In genomic region chr12:99439399-99439798, GRCh38 we compare ENCODE assay signal across 6 cellular contexts.
"Had no signal": no experiment of that assay in that cellular context is flagged by ENCODE, and none has a peak within 500 bp of the region (broad histone marks: within the 10 kb centered on the region; RNA-seq: fewer than 3 reads in every experiment).

No MANE protein-coding gene starts in this region.

- FAIRE-seq: G401.6, GM12891, GM12892, GM18507 had no signal

- DNase-seq: GDM1, GF-D8 had no signal
